2 cellular contexts compared by ENCODE assay signal in the genomic region with DNA sequence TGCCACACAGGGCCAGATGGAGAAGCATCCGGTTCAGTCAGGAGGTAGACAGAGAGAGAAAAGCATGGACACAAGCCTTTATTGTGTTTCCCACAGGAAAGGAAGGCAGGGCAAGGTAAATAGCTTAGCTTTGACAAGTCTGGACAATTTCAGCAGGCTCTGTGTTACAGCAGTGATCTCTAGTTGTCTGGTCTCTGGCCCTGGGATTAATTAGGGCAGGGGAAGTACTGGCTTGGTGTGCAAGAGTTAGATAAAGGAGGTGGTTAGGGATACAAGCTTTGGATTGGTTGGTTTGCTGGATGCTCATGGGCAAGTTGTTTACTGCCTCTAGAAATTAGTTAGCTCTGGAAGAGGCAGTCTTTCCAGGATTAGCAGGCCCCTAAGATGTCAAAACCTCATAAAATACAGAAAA.
TF ChIP-seq lines count a peak whose summit lies in the region.

No MANE protein-coding gene starts in this region.

TF ChIP-seq in SK-N-SH, 30 proteins besides CTCF, POLR2A, EP300 and RAD21 (continued from another document):
- TF ChIP-seq FOSL2 (IDR thresholded peaks at IDR 0.05; ENCODE audit: borderline replicate concordance, low read depth) = no peak

TF ChIP-seq in SK-N-SH treated with all-trans-retinoic acid at 6 μM for 48 hours, 23 proteins besides CTCF, POLR2A, EP300 and RAD21 (continued from another document):
- TF ChIP-seq, protein P1, sequence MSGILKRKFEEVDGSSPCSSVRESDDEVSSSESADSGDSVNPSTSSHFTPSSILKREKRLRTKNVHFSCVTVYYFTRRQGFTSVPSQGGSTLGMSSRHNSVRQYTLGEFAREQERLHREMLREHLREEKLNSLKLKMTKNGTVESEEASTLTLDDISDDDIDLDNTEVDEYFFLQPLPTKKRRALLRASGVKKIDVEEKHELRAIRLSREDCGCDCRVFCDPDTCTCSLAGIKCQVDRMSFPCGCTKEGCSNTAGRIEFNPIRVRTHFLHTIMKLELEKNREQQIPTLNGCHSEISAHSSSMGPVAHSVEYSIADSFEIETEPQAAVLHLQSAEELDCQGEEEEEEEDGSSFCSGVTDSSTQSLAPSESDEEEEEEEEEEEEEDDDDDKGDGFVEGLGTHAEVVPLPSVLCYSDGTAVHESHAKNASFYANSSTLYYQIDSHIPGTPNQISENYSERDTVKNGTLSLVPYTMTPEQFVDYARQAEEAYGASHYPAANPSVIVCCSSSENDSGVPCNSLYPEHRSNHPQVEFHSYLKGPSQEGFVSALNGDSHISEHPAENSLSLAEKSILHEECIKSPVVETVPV (CRISPR knock-in tag; IDR thresholded peaks at IDR 0.05) = no peak
- no peak for TF ChIP-seq ZFP30 (CRISPR knock-in tag; IDR thresholded peaks at IDR 0.05)
- no peak for TF ChIP-seq RARB (CRISPR knock-in tag; IDR thresholded peaks at IDR 0.05)
- no peak for TF ChIP-seq ISL1 (CRISPR knock-in tag; IDR thresholded peaks at IDR 0.05)
- TF ChIP-seq ARNTL (CRISPR knock-in tag; IDR thresholded peaks at IDR 0.05; ENCODE audit: borderline replicate concordance, low read depth) = no peak
- TF ChIP-seq, protein P2, sequence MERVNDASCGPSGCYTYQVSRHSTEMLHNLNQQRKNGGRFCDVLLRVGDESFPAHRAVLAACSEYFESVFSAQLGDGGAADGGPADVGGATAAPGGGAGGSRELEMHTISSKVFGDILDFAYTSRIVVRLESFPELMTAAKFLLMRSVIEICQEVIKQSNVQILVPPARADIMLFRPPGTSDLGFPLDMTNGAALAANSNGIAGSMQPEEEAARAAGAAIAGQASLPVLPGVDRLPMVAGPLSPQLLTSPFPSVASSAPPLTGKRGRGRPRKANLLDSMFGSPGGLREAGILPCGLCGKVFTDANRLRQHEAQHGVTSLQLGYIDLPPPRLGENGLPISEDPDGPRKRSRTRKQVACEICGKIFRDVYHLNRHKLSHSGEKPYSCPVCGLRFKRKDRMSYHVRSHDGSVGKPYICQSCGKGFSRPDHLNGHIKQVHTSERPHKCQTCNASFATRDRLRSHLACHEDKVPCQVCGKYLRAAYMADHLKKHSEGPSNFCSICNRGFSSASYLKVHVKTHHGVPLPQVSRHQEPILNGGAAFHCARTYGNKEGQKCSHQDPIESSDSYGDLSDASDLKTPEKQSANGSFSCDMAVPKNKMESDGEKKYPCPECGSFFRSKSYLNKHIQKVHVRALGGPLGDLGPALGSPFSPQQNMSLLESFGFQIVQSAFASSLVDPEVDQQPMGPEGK (CRISPR knock-in tag; IDR thresholded peaks at IDR 0.05; ENCODE audit: borderline replicate concordance) = no peak
- no peak for TF ChIP-seq PPARA (CRISPR knock-in tag; IDR thresholded peaks at IDR 0.05; ENCODE audit: borderline replicate concordance)
- TF ChIP-seq BACH2 (CRISPR knock-in tag; IDR thresholded peaks at IDR 0.05; ENCODE audit: borderline replicate concordance) = no peak
- TF ChIP-seq OSR1 (CRISPR knock-in tag; IDR thresholded peaks at IDR 0.05) = no peak
- TF ChIP-seq TOX (CRISPR knock-in tag; IDR thresholded peaks at IDR 0.05; ENCODE audit: borderline replicate concordance) = no peak
- no peak for TF ChIP-seq ZNF70 (CRISPR knock-in tag; IDR thresholded peaks at IDR 0.05)
- TF ChIP-seq, protein P3, sequence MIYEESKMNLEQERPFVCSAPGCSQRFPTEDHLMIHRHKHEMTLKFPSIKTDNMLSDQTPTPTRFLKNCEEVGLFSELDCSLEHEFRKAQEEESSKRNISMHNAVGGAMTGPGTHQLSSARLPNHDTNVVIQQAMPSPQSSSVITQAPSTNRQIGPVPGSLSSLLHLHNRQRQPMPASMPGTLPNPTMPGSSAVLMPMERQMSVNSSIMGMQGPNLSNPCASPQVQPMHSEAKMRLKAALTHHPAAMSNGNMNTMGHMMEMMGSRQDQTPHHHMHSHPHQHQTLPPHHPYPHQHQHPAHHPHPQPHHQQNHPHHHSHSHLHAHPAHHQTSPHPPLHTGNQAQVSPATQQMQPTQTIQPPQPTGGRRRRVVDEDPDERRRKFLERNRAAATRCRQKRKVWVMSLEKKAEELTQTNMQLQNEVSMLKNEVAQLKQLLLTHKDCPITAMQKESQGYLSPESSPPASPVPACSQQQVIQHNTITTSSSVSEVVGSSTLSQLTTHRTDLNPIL (CRISPR knock-in tag; IDR thresholded peaks at IDR 0.05; ENCODE audit: low read depth) = no peak
- TF ChIP-seq, protein P4, sequence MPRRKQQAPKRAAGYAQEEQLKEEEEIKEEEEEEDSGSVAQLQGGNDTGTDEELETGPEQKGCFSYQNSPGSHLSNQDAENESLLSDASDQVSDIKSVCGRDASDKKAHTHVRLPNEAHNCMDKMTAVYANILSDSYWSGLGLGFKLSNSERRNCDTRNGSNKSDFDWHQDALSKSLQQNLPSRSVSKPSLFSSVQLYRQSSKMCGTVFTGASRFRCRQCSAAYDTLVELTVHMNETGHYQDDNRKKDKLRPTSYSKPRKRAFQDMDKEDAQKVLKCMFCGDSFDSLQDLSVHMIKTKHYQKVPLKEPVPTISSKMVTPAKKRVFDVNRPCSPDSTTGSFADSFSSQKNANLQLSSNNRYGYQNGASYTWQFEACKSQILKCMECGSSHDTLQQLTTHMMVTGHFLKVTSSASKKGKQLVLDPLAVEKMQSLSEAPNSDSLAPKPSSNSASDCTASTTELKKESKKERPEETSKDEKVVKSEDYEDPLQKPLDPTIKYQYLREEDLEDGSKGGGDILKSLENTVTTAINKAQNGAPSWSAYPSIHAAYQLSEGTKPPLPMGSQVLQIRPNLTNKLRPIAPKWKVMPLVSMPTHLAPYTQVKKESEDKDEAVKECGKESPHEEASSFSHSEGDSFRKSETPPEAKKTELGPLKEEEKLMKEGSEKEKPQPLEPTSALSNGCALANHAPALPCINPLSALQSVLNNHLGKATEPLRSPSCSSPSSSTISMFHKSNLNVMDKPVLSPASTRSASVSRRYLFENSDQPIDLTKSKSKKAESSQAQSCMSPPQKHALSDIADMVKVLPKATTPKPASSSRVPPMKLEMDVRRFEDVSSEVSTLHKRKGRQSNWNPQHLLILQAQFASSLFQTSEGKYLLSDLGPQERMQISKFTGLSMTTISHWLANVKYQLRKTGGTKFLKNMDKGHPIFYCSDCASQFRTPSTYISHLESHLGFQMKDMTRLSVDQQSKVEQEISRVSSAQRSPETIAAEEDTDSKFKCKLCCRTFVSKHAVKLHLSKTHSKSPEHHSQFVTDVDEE (CRISPR knock-in tag; IDR thresholded peaks at IDR 0.05) = no peak
- TF ChIP-seq, protein P5, sequence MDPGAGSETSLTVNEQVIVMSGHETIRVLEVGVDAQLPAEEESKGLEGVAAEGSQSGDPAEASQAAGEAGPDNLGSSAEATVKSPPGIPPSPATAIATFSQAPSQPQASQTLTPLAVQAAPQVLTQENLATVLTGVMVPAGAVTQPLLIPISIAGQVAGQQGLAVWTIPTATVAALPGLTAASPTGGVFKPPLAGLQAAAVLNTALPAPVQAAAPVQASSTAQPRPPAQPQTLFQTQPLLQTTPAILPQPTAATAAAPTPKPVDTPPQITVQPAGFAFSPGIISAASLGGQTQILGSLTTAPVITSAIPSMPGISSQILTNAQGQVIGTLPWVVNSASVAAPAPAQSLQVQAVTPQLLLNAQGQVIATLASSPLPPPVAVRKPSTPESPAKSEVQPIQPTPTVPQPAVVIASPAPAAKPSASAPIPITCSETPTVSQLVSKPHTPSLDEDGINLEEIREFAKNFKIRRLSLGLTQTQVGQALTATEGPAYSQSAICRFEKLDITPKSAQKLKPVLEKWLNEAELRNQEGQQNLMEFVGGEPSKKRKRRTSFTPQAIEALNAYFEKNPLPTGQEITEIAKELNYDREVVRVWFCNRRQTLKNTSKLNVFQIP (CRISPR knock-in tag; IDR thresholded peaks at IDR 0.05; ENCODE audit: borderline replicate concordance, low read depth) = no peak
- no peak for TF ChIP-seq ZFP3 (CRISPR knock-in tag; IDR thresholded peaks at IDR 0.05)
- TF ChIP-seq GLIS3 (CRISPR knock-in tag; IDR thresholded peaks at IDR 0.05) = no peak
- TF ChIP-seq CSDC2 (CRISPR knock-in tag; IDR thresholded peaks at IDR 0.05) = no peak
